1 cellular context compared by ENCODE assay signal in the genomic region with DNA sequence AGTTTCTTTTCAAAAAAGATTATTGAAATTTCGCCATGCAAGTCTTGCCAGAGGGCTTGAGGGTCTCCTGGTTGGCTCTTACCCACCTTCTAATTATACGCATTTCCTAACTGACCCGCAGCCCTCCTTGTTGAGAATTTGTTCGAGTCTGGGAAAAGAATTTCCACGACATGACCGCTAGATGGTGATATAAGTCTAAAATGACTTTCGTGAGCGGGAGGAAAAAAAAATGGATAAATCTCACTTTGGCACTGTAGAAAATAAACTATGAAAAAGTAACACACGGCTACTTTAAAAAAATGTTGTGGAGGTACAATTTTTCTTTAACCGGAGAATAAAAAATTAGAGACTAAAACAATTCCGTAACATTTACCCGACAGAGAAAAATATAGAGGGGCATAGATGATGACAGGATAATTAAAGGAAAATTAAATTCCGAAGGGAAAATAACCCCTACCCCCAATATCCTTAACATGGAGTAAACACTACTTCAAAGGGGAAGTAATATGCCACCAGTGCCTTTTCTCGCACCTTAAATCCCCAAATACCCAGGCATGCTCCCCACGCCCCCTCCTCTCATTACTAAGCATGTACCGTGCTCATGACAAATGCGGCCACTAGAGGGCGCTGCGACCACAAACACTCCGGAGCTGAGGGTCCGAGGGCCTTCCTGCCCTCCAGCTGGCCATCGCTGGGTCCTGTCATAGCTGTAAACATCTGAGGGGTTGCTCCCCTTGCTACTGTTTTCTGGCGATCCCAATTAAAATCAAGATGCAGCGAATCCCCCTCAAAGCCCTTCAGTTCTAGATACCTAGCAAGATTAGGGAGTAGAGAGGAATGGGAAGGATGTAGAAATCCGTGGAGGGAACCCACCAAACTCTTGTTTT.
TF ChIP-seq lines count a peak whose summit lies in the region.

No MANE protein-coding gene starts in this region.

TF ChIP-seq in H1, 55 proteins besides CTCF, POLR2A, EP300 and RAD21 (continued from another document):
- TF ChIP-seq, protein P1, sequence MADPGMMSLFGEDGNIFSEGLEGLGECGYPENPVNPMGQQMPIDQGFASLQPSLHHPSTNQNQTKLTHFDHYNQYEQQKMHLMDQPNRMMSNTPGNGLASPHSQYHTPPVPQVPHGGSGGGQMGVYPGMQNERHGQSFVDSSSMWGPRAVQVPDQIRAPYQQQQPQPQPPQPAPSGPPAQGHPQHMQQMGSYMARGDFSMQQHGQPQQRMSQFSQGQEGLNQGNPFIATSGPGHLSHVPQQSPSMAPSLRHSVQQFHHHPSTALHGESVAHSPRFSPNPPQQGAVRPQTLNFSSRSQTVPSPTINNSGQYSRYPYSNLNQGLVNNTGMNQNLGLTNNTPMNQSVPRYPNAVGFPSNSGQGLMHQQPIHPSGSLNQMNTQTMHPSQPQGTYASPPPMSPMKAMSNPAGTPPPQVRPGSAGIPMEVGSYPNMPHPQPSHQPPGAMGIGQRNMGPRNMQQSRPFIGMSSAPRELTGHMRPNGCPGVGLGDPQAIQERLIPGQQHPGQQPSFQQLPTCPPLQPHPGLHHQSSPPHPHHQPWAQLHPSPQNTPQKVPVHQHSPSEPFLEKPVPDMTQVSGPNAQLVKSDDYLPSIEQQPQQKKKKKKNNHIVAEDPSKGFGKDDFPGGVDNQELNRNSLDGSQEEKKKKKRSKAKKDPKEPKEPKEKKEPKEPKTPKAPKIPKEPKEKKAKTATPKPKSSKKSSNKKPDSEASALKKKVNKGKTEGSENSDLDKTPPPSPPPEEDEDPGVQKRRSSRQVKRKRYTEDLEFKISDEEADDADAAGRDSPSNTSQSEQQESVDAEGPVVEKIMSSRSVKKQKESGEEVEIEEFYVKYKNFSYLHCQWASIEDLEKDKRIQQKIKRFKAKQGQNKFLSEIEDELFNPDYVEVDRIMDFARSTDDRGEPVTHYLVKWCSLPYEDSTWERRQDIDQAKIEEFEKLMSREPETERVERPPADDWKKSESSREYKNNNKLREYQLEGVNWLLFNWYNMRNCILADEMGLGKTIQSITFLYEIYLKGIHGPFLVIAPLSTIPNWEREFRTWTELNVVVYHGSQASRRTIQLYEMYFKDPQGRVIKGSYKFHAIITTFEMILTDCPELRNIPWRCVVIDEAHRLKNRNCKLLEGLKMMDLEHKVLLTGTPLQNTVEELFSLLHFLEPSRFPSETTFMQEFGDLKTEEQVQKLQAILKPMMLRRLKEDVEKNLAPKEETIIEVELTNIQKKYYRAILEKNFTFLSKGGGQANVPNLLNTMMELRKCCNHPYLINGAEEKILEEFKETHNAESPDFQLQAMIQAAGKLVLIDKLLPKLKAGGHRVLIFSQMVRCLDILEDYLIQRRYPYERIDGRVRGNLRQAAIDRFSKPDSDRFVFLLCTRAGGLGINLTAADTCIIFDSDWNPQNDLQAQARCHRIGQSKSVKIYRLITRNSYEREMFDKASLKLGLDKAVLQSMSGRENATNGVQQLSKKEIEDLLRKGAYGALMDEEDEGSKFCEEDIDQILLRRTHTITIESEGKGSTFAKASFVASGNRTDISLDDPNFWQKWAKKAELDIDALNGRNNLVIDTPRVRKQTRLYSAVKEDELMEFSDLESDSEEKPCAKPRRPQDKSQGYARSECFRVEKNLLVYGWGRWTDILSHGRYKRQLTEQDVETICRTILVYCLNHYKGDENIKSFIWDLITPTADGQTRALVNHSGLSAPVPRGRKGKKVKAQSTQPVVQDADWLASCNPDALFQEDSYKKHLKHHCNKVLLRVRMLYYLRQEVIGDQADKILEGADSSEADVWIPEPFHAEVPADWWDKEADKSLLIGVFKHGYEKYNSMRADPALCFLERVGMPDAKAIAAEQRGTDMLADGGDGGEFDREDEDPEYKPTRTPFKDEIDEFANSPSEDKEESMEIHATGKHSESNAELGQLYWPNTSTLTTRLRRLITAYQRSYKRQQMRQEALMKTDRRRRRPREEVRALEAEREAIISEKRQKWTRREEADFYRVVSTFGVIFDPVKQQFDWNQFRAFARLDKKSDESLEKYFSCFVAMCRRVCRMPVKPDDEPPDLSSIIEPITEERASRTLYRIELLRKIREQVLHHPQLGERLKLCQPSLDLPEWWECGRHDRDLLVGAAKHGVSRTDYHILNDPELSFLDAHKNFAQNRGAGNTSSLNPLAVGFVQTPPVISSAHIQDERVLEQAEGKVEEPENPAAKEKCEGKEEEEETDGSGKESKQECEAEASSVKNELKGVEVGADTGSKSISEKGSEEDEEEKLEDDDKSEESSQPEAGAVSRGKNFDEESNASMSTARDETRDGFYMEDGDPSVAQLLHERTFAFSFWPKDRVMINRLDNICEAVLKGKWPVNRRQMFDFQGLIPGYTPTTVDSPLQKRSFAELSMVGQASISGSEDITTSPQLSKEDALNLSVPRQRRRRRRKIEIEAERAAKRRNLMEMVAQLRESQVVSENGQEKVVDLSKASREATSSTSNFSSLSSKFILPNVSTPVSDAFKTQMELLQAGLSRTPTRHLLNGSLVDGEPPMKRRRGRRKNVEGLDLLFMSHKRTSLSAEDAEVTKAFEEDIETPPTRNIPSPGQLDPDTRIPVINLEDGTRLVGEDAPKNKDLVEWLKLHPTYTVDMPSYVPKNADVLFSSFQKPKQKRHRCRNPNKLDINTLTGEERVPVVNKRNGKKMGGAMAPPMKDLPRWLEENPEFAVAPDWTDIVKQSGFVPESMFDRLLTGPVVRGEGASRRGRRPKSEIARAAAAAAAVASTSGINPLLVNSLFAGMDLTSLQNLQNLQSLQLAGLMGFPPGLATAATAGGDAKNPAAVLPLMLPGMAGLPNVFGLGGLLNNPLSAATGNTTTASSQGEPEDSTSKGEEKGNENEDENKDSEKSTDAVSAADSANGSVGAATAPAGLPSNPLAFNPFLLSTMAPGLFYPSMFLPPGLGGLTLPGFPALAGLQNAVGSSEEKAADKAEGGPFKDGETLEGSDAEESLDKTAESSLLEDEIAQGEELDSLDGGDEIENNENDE (IDR thresholded peaks at IDR 0.05; ENCODE audit: insufficient replicate concordance, low read length), result no peak
- TF ChIP-seq RNF2 (IDR thresholded peaks at IDR 0.05; ENCODE audit: borderline replicate concordance, low read depth, low read length, missing control alignments, poor library complexity, severe bottlenecking), result no peak
- TF ChIP-seq, protein P2, sequence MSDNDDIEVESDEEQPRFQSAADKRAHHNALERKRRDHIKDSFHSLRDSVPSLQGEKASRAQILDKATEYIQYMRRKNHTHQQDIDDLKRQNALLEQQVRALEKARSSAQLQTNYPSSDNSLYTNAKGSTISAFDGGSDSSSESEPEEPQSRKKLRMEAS (IDR thresholded peaks at IDR 0.05), result peak; percentile 46; the same call in 1 of the 2 replicates
